ENCODE assay signal across 18 cellular contexts in genomic region chr12:68798880-68799229, GRCh38. TPM values are rescaled to one million over a fixed set of nuclear protein-coding genes. Genes with fewer than 3 reads are reported as not detected.
DNase-seq lines count a peak whose midpoint lies in the region; ATAC-seq and TF ChIP-seq lines count a peak whose summit lies in the region.
"Had no signal": no experiment of that assay in that cellular context is flagged by ENCODE, and none has a peak within 500 bp of the region (broad histone marks: within the 10 kb centered on the region; RNA-seq: fewer than 3 reads in every experiment).

No MANE protein-coding gene starts in this region.

- RAD21 ChIA-PET in HCT116 (lab: Charles Lee; ENCODE audit: low non-redundant PET in 1 of 2, low total read pairs in 2 of 2, uncharacterized antibody in 2 of 2, unreplicated experiment in 2 of 2): no interaction called here

- no peaks in the 10 kb centered on the region for H3K79me2 ChIP-seq in HCT116 (ENCODE audit: insufficient read depth, low read length)

- no peak for TF ChIP-seq CTCF in HCT116 (IDR thresholded peaks at IDR 0.05 in 2 of 3, conservative IDR thresholded peaks at IDR 0.05 in 1 of 3; ENCODE audit: borderline replicate concordance in 1 of 3, insufficient read depth in 1 of 3, low read depth in 2 of 3, low read length in 2 of 3)

- TF ChIP-seq RAD21 in HCT116 (IDR thresholded peaks at IDR 0.05; ENCODE audit: low read depth): no peak

- BruUV-seq in HCT116 (replicated peaks; lab: Mats Ljungman, UMichigan): no TSS peak

- H3K27ac ChIP-seq in HCT116 (ENCODE audit: low read depth, low read length): no peak overlapping the region
- no peak overlapping the region for H3K27ac ChIP-seq in SJSA1
- H3K27ac ChIP-seq: 22Rv1, BLaER1, C4-2B, GM23248 had no signal

- DNase-seq in activated CD8-positive, alpha-beta memory T cell treated with anti-CD3 and anti-CD28 coated beads for 24 hours: peak; percentile 41
- no peak for DNase-seq in activated CD8-positive, alpha-beta memory T cell treated with anti-CD3 and anti-CD28 coated beads, Interleukin-2, amount 50 U/mL, for 4 hours
- DNase-seq in HCT116 (ENCODE audit: low read depth, low spot score): no peak
- DNase-seq in SJSA1 (ENCODE audit: low read depth in 1 of 2, low spot score in 2 of 2): peak; percentile 80 to 91
- peak; percentile 4 for DNase-seq in ureter (ENCODE audit: low spot score)
- DNase-seq in NCI-H2227 treated with DMSO at 0.1 percent for 48 hours (lab: John Stamatoyannopoulos, UW): no peak
- DNase-seq: Caco-2; CD4-positive, CD25-positive, alpha-beta regulatory T cell; CD8-positive, alpha-beta T cell; DMS153; DND-41; GM23248; H7; HCEC 1CT had no signal

- H4K20me1 ChIP-seq in HCT116 (ENCODE audit: insufficient read depth): no peaks in the 10 kb centered on the region
- H4K20me1 ChIP-seq: BLaER1 had no signal

- ATAC-seq in HCT116 (no peak), GM21619 (IDR thresholded peaks at IDR 0.05; ENCODE audit: unreplicated experiment) (no peak)
- ATAC-seq: CD8-positive, alpha-beta T cell had no signal

- POLR2A ChIA-PET in HCT116 (lab: Charles Lee): no interaction called here

- no peak overlapping the region for H3K9ac ChIP-seq in HCT116 (ENCODE audit: low read length)
- H3K9ac ChIP-seq: BLaER1, GM23248 had no signal

- no peak overlapping the region for H2AFZ ChIP-seq in HCT116 (ENCODE audit: low read depth, low read length, poor library complexity, severe bottlenecking)
- H2AFZ ChIP-seq: GM23248 had no signal

- no peaks in the 10 kb centered on the region for H3K27me3 ChIP-seq in HCT116 (ENCODE audit: insufficient read depth, low read length)
- H3K27me3 ChIP-seq in SJSA1 (replicated peaks): peaks cover 24% of the 10 kb centered on the region
- H3K27me3 ChIP-seq: BLaER1 had no signal

- peaks cover 31 to 51% of the 10 kb centered on the region in 2 experiments for H3K4me1 ChIP-seq in HCT116 (ENCODE audit: control insufficient read depth in 1 of 2, insufficient read depth in 2 of 2, low read length in 2 of 2)
- peaks cover 12% of the 10 kb centered on the region for H3K4me1 ChIP-seq in SJSA1 (replicated peaks)

- intact Hi-C loops in HCT116 (cut with micrococcal nuclease): no loop called here

- H3K4me3 ChIP-seq in HCT116 (replicated peaks in 1 of 2; ENCODE audit: low read depth in 1 of 2, low read length in 2 of 2) (no peak overlapping the region), SJSA1 (no peak overlapping the region)
- H3K4me3 ChIP-seq: BLaER1, GM23248 had no signal

- TF ChIP-seq POLR2A in HCT116 (IDR thresholded peaks at IDR 0.05; ENCODE audit: borderline replicate concordance, extremely low read depth, insufficient read depth, insufficient read length): no peak

- H3K4me2 ChIP-seq in HCT116 (ENCODE audit: low read length): peak overlapping the region; percentile 66; the same call in 1 of the 2 replicates
- H3K4me2 ChIP-seq: BLaER1 had no signal

- H3K9me2 ChIP-seq in HCT116 (ENCODE audit: insufficient read depth): no peaks in the 10 kb centered on the region

- CTCF ChIA-PET in HCT116 (lab: Charles Lee): no interaction called here

- H3K9me3 ChIP-seq in HCT116 (ENCODE audit: control insufficient read depth in 1 of 2, insufficient read depth in 1 of 2, low read depth in 1 of 2, low read length in 2 of 2) (no peaks in the 10 kb centered on the region), SJSA1 (replicated peaks) (peaks cover 21% of the 10 kb centered on the region)
- H3K9me3 ChIP-seq: Caco-2 had no signal

- H3K36me3 ChIP-seq in HCT116 (ENCODE audit: control insufficient read depth in 1 of 2, insufficient read depth in 2 of 2, low read length in 2 of 2) (no peaks in the 10 kb centered on the region), SJSA1 (no peaks in the 10 kb centered on the region; the same call in 1 of the 2 replicates)

TF ChIP-seq in HCT116, 20 proteins besides CTCF, POLR2A, EP300 and RAD21:
- TF ChIP-seq ZNF274 (IDR thresholded peaks at IDR 0.05; ENCODE audit: low read depth, low read length) (no peak), YY1 (IDR thresholded peaks at IDR 0.05; ENCODE audit: extremely low read depth, insufficient replicate concordance, low read depth, low read length) (no peak), SIN3A (IDR thresholded peaks at IDR 0.05; ENCODE audit: low read depth) (no peak), ZBTB33 (IDR thresholded peaks at IDR 0.05; ENCODE audit: extremely low read depth, insufficient replicate concordance, low read length) (no peak), CEBPB (IDR thresholded peaks at IDR 0.05; ENCODE audit: low read depth) (no peak), ELF1 (IDR thresholded peaks at IDR 0.05; ENCODE audit: borderline replicate concordance, low read depth) (no peak), JUND (IDR thresholded peaks at IDR 0.05) (no peak), SRF (IDR thresholded peaks at IDR 0.05; ENCODE audit: low read depth) (no peak), TCF7L2 (IDR thresholded peaks at IDR 0.05; ENCODE audit: borderline replicate concordance, extremely low read depth, insufficient read depth, insufficient read length) (no peak), ZFX (IDR thresholded peaks at IDR 0.05) (no peak)

RNA-seq across cellular contexts. Expression of gene MDM2, which starts 9.1 kb away (rescaled TPM):
- total RNA-seq in HCT116 (2021; ENCODE audit: unreplicated experiment): 170 TPM
- polyA plus RNA-seq in HCT116 (2012): 33.0 and 35.6 TPM in 2 replicates
- total RNA-seq in SJSA1 (2014; rRNA removed; shearing (Covaris generic)): 2,133 and 2,408 TPM in 2 replicates
- 140 TPM for total RNA-seq in ureter

RNA-seq across cellular contexts. Expression of gene SLC35E3, which starts 52.9 kb away (rescaled TPM):
- total RNA-seq in HCT116 (2021; ENCODE audit: unreplicated experiment): 4.9 TPM
- 2.7 and 3.8 TPM in 2 replicates for polyA plus RNA-seq in HCT116 (2012)
- total RNA-seq in SJSA1 (2014; rRNA removed; shearing (Covaris generic)): 0.63 and 4.9 TPM in 2 replicates
- 13.4 TPM for total RNA-seq in ureter

Comparison
In these comparisons a context has a peak if more than half of its experiments do, and no peak if none do; other contexts are left out.
1. DNase-seq: peak in activated CD8-positive, alpha-beta memory T cell treated with anti-CD3 and anti-CD28 coated beads for 24 hours (single experiment), SJSA1 (2 of 2) and ureter (single experiment); none in activated CD8-positive, alpha-beta memory T cell treated with anti-CD3 and anti-CD28 coated beads, Interleukin-2, amount 50 U/mL, for 4 hours (single experiment), HCT116 (single experiment) and NCI-H2227 treated with DMSO at 0.1 percent for 48 hours (single experiment).
2. RNA of gene MDM2, which starts 9.1 kb away (total RNA-seq): 2,133 to 2,408 TPM in SJSA1; 170 TPM in HCT116 (single experiment) and 140 TPM in ureter (single experiment); every median in the first group is over 10 times any median in the second.